In genomic region chr12:27309293-27309994, GRCh38 we compare ENCODE assay signal across 18 cellular contexts. TPM values are rescaled to one million over a fixed set of nuclear protein-coding genes. Genes with fewer than 3 reads are reported as not detected.
A peak's percentile ranks its signal among the peaks of the same experiment; 100 is the strongest.
DNase-seq lines count a peak whose midpoint lies in the region; ATAC-seq, FAIRE-seq and TF ChIP-seq lines count a peak whose summit lies in the region.
"Had no signal": no experiment of that assay in that cellular context is flagged by ENCODE, and none has a peak within 500 bp of the region (broad histone marks: within the 10 kb centered on the region; RNA-seq: fewer than 3 reads in every experiment).

No MANE protein-coding gene starts in this region.

- TF ChIP-seq CTCF in MM.1S (IDR thresholded peaks at IDR 0.05; ENCODE audit: low read length) (no peak), lower leg skin (IDR thresholded peaks at IDR 0.05) (no peak)

- peaks cover 68% of the 10 kb centered on the region for H3K79me2 ChIP-seq in MM.1S (ENCODE audit: low read length)

- peaks cover 44% of the 10 kb centered on the region for H3F3A ChIP-seq in MM.1S (ENCODE audit: insufficient read depth, low read length)

- no peaks in the 10 kb centered on the region for H3K27me3 ChIP-seq in MM.1S (replicated peaks; ENCODE audit: insufficient read depth, low read length)

- peaks cover 14% of the 10 kb centered on the region; the same call in 1 of the 2 replicates for H3K36me3 ChIP-seq in MM.1S (replicated peaks; ENCODE audit: insufficient read depth, low read length)

- ATAC-seq in GM18498 (IDR thresholded peaks at IDR 0.05; ENCODE audit: unreplicated experiment) = peak; percentile 73
- peak; percentile 69 for ATAC-seq in GM19025 (IDR thresholded peaks at IDR 0.05; ENCODE audit: low read depth, unreplicated experiment)
- ATAC-seq in HG02642 (IDR thresholded peaks at IDR 0.05; ENCODE audit: poor library complexity, unreplicated experiment) = peak; percentile 74
- ATAC-seq in left cardiac atrium = no peak

- peaks cover 43% of the 10 kb centered on the region for H3K4me1 ChIP-seq in MM.1S (ENCODE audit: low read length)

- no peaks in the 10 kb centered on the region for H3K9me2 ChIP-seq in MM.1S (replicated peaks; ENCODE audit: insufficient read depth, low read length)

- WGBS in lower leg skin, 2 donors = 87 to 100% methylated on average over 2 of the region's 2 CpGs

- H3K9ac ChIP-seq in MM.1S (ENCODE audit: low read length) = peak overlapping the region; percentile 24; the same call in 1 of the 2 replicates

- no peak overlapping the region for H2AFZ ChIP-seq in MM.1S (ENCODE audit: low read length)

- no peak for FAIRE-seq in HTR-8/SVneo (lab: Jason Lieb, UNC)
- FAIRE-seq: astrocyte had no signal

- no peaks in the 10 kb centered on the region for H4K20me1 ChIP-seq in MM.1S (ENCODE audit: insufficient read depth, low read length)

- H3K9me3 ChIP-seq in MM.1S (replicated peaks; ENCODE audit: insufficient read depth, low read length) = no peaks in the 10 kb centered on the region

- peak overlapping the region; percentile 80 for H3K4me2 ChIP-seq in MM.1S (ENCODE audit: low read depth, low read length)

- intact Hi-C loops in lower leg skin (cut with DNase I; ENCODE audit: low total_unique reads) = loop anchor here (5.0 kb wide), 1 partner anchor 292 kb away; no protein-coding TSS in a partner anchor
- intact Hi-C loops in left cardiac atrium (cut with DNase I) = loop anchor here (5.0 to 10.0 kb wide), 3 partner anchors 55 to 277 kb away; no protein-coding TSS in a partner anchor

- TF ChIP-seq POLR2A in lower leg skin (IDR thresholded peaks at IDR 0.05) = no peak

- H3K4me3 ChIP-seq in MM.1S (ENCODE audit: low read length) (peak overlapping the region; percentile 22; the same call in 1 of the 2 replicates), lower leg skin (ENCODE audit: low read depth, poor library complexity, severe bottlenecking) (no peak overlapping the region)

- H3K27ac ChIP-seq in MM.1S (ENCODE audit: low read length) = peak overlapping the region; percentile 71
- H3K27ac ChIP-seq: epithelial cell of prostate had no signal

- DNase-seq in MM.1S (peak; percentile 85), HK-2 (ENCODE audit: unreplicated experiment) (no peak), HTR-8/SVneo (ENCODE audit: insufficient read length, low spot score) (no peak), lower leg skin (ENCODE audit: low spot score in 2 of 2) (no peak), left cardiac atrium (no peak)
- DNase-seq: activated CD8-positive, alpha-beta memory T cell treated with anti-CD3 and anti-CD28 coated beads for 24 hours; AML-193; HFFc6; immature natural killer cell; NCI-H2029 treated with DMSO at 0.1 percent for 48 hours; NCI-H510A treated with DMSO at 0.1 percent for 48 hours; OCI-M1; stimulated activated CD4-positive, alpha-beta T cell treated with anti-CD3 and anti-CD28 coated beads, Interleukin-1b, Interleukin-23, amount 100 ng/mL, for 48 hours had no signal

RNA-seq across cellular contexts. Expression of gene BMAL2, which starts 23.2 kb away (rescaled TPM):
- total RNA-seq in lower leg skin (10 to 100 TPM; 11.6 to 24.2 (median 19.1) TPM), left cardiac atrium (1 to 10 TPM; 1.3 to 4.8 TPM)

Comparison
In these comparisons a context has a peak if more than half of its experiments do, and no peak if none do; other contexts are left out.
1. ATAC-seq: peak in GM18498 (single experiment), GM19025 (single experiment) and HG02642 (single experiment); none in left cardiac atrium (0 of 2).